ENCODE assay signal across 8 cellular contexts in genomic region chr17:61551255-61551742, GRCh38. TPM values are rescaled to one million over a fixed set of nuclear protein-coding genes. Genes with fewer than 3 reads are reported as not detected.
DNase-seq lines count a peak whose midpoint lies in the region; ATAC-seq, FAIRE-seq and TF ChIP-seq lines count a peak whose summit lies in the region.

No MANE protein-coding gene starts in this region.

- H3K4me1 ChIP-seq in K562 (replicated peaks in 1 of 2; ENCODE audit: control insufficient read depth in 2 of 2, insufficient read depth in 2 of 2, low read length in 2 of 2) (no peaks in the 10 kb centered on the region), left lung (no peaks in the 10 kb centered on the region)

- POLR2A ChIA-PET in K562 (lab: Yijun Ruan, JAX) = interaction anchor here (0.6 to 0.7 kb wide), 3 partner anchors 67 to 192 kb away, joined by 3 read pairs; no protein-coding TSS in a partner anchor

- intact Hi-C loops in K562 (cut with micrococcal nuclease) (loop anchor here (2.0 to 5.0 kb wide), 2 partner anchors 138 to 579 kb away; no protein-coding TSS in a partner anchor), left lung (cut with DNase I) (loop anchor here in 1 of 2 donors (5.0 kb wide), 1 partner anchor 134 kb away; no protein-coding TSS in a partner anchor)

- no TSS peak for BruUV-seq in K562 (replicated peaks; lab: Mats Ljungman, UMichigan)

- H2AFZ ChIP-seq in K562 (ENCODE audit: low read depth, low read length) = no peak overlapping the region

- H3K9ac ChIP-seq in K562 (ENCODE audit: insufficient read depth in 1 of 2, low read depth in 2 of 2, low read length in 2 of 2) = no peak overlapping the region

- H3K9me1 ChIP-seq in K562 (ENCODE audit: control insufficient read depth, insufficient read depth, low read length) = no peaks in the 10 kb centered on the region

- H3K9me3 ChIP-seq in K562 (replicated peaks; ENCODE audit: control insufficient read depth, insufficient read depth, low read depth, low read length) = no peaks in the 10 kb centered on the region
- H3K9me3 ChIP-seq in left lung = no peaks in the 10 kb centered on the region

- no peak overlapping the region for H3K4me2 ChIP-seq in K562 (ENCODE audit: insufficient read depth, low read length)

- WGBS in K562 (ENCODE audit: insufficient coverage, low coverage, missing lambda C conversion rate) = 0% methylated on average over 5 of the region's 6 CpGs

- H3K4me3 ChIP-seq in K562 = no peak overlapping the region
- H3K4me3 ChIP-seq in left lung = no peak overlapping the region

- no peak overlapping the region for H3K27ac ChIP-seq in K562 (ENCODE audit: extremely low read depth, low read depth, low read length)
- no peak overlapping the region for H3K27ac ChIP-seq in left lung

- peak; percentile 44 to 78 (median 49); a peak in 5 of 6 replicates for TF ChIP-seq CTCF in K562 (IDR thresholded peaks at IDR 0.05 in 2 of 3, conservative IDR thresholded peaks at IDR 0.05 in 1 of 3; ENCODE audit: insufficient read depth in 2 of 3, low read depth in 1 of 3, low read length in 3 of 3)
- TF ChIP-seq CTCF in left lung (IDR thresholded peaks at IDR 0.05) = peak; percentile 44 to 50

- no peak for TF ChIP-seq POLR2A in K562 (conservative IDR thresholded peaks at IDR 0.05)

- H4K20me1 ChIP-seq in K562 (replicated peaks; ENCODE audit: control insufficient read depth, insufficient read depth, low read length) = no peaks in the 10 kb centered on the region; the same call in 1 of the 2 replicates

- H3K36me3 ChIP-seq in K562 (ENCODE audit: control insufficient read depth, insufficient read depth, low read length) = no peaks in the 10 kb centered on the region
- no peaks in the 10 kb centered on the region for H3K36me3 ChIP-seq in left lung

- H3K79me2 ChIP-seq in K562 (ENCODE audit: control insufficient read depth, insufficient read depth, low read length) = no peaks in the 10 kb centered on the region

- ATAC-seq in K562 = peak; percentile 60; the same call in 1 of the 3 replicates
- peak; percentile 70 for ATAC-seq in left lung
- no peak for ATAC-seq in GM21515 (IDR thresholded peaks at IDR 0.05; ENCODE audit: unreplicated experiment)

- in situ Hi-C loops in K562 (cut with MboI) = loop anchor here (5.0 kb wide), 1 partner anchor 129 kb away; no protein-coding TSS in a partner anchor

- DNase-seq in SHP77 (lab: John Stamatoyannopoulos, UW) = peak; percentile 3 to 21
- no peak for DNase-seq in SHP77 treated with DMSO at 0.1 percent for 48 hours (lab: John Stamatoyannopoulos, UW)
- peak; percentile 8 for DNase-seq in NCI-H1436 treated with DMSO at 0.1 percent for 48 hours (lab: John Stamatoyannopoulos, UW)
- DNase-seq in K562 (ENCODE audit: extremely low read depth in 1 of 4, low spot score in 3 of 4) = peak; percentile 10 to 38 (median 16)
- DNase-seq in left lung = no peak
- DNase-seq in ureter (ENCODE audit: low spot score) = no peak
- no peak for DNase-seq in amygdala (lab: John Stamatoyannopoulos, UW)

- TF ChIP-seq RAD21 in K562 (CRISPR knock-in tag; conservative IDR thresholded peaks at IDR 0.05 in 1 of 2, IDR thresholded peaks at IDR 0.05 in 1 of 2) = peak; percentile 70 to 81

- no peak for TF ChIP-seq EP300 in K562 (IDR thresholded peaks at IDR 0.05; ENCODE audit: low read length)

- H3K27me3 ChIP-seq in K562 (ENCODE audit: control insufficient read depth in 2 of 2, insufficient read depth in 2 of 2, low read length in 2 of 2) (peaks cover 8 to 11% of the 10 kb centered on the region in 2 experiments; a peak in 3 of 5 replicates), left lung (peaks cover 0 to 46% of the 10 kb centered on the region in 2 donors)

- peak; percentile 76 for FAIRE-seq in K562 (lab: Jason Lieb, UNC)

- CTCF ChIA-PET in K562 (lab: Yijun Ruan, JAX; ENCODE audit: low intra/inter-chr PET ratio) = no interaction called here

TF ChIP-seq in K562, 482 proteins besides CTCF, POLR2A, EP300 and RAD21 (continues in another document):
- TF ChIP-seq RFX1 (IDR thresholded peaks at IDR 0.05) = peak; percentile 4; the same call in 1 of the 2 replicates
- TF ChIP-seq NR2F6 (CRISPR knock-in tag; IDR thresholded peaks at IDR 0.05) = no peak
- no peak for TF ChIP-seq SNIP1 (IDR thresholded peaks at IDR 0.05; ENCODE audit: low read depth)
- TF ChIP-seq EWSR1 (IDR thresholded peaks at IDR 0.05; ENCODE audit: borderline replicate concordance, low read depth, partially characterized antibody) = peak; percentile 17
- TF ChIP-seq ZNF79 (CRISPR knock-in tag; IDR thresholded peaks at IDR 0.05; ENCODE audit: low read depth) = no peak
- peak in 1 of 3 experiments; percentile 83; a peak in 2 of 6 replicates for TF ChIP-seq ZBTB11 (CRISPR knock-in tag; IDR thresholded peaks at IDR 0.05)
- peak; percentile 94 for TF ChIP-seq ZNF512 (tag; IDR thresholded peaks at IDR 0.05)
- peak; percentile 89 for TF ChIP-seq ZNF384 (IDR thresholded peaks at IDR 0.05; ENCODE audit: low read depth, low read length)

RNA-seq across cellular contexts. Expression of gene NACA2, which starts 39.7 kb away (rescaled TPM):
- total RNA-seq in K562 (2011; cell fraction: chromatin; rRNA removed; ENCODE audit: low replicate concordance) = not detected in 2 replicates
- not detected in 2 replicates for total RNA-seq in K562 (2011; cell fraction: nucleolus; rRNA removed)
- not detected in 2 replicates for total RNA-seq in K562 (2011; cell fraction: nucleoplasm; rRNA removed)
- total RNA-seq in K562 (2014; rRNA removed) = 0.23 TPM in 1 of 2 replicates, not detected in the other
- not detected in 2 replicates for total RNA-seq in K562 (2014; rRNA removed; fragmentation: Illumina TruSeq; extraction: Trizol)
- total RNA-seq in K562 (2015; rRNA removed; fragmentation: Illumina TruSeq; extraction: Trizol) = not detected in 2 replicates
- total RNA-seq in K562 (2021) = not detected in 2 replicates
- 0.29 and 0.34 TPM in 2 replicates for polyA plus RNA-seq in K562 (2011; rRNA removed)
- not detected in 2 replicates for polyA plus RNA-seq in K562 (2011; cell fraction: cytosol; rRNA removed)
- not detected in 2 replicates for polyA plus RNA-seq in K562 (2011; cell fraction: nucleus; rRNA removed)
- 0.28 and 0.35 TPM in 2 replicates for polyA plus RNA-seq in K562 (2012)
- not detected in 2 replicates for polyA plus RNA-seq in K562 (2014; fragmentation: Illumina TruSeq; extraction: Trizol)
- polyA plus RNA-seq in K562 (2014; fragmentation: Nextera tagmentation; extraction: Ambion mirVana) = under 1 TPM; 0.13 to 0.23 TPM
- polyA plus RNA-seq in K562 (2014; rRNA removed) = 0.24 TPM in 1 of 2 replicates, not detected in the other
- 0.28 and 1.1 TPM in 2 replicates for polyA minus RNA-seq in K562 (2011; rRNA and poly(A)+ RNA removed)
- not detected in 2 replicates for polyA minus RNA-seq in K562 (2011; cell fraction: cytosol; rRNA and poly(A)+ RNA removed)
- polyA minus RNA-seq in K562 (2011; cell fraction: nucleus; rRNA and poly(A)+ RNA removed) = not detected in 2 replicates
- not detected for total RNA-seq in left lung
- not detected for total RNA-seq in ureter

Comparison
In these comparisons a context has a peak if more than half of its experiments do, and no peak if none do; other contexts are left out.
1. DNase-seq: peak in SHP77 (2 of 2), NCI-H1436 treated with DMSO at 0.1 percent for 48 hours (single experiment) and K562 (4 of 4); none in SHP77 treated with DMSO at 0.1 percent for 48 hours (single experiment), left lung (0 of 2), ureter (single experiment) and amygdala (0 of 56).